ENCODE assay signal across 25 cellular contexts in genomic region chr3:117263735-117264134, GRCh38.
"Had no signal": no experiment of that assay in that cellular context is flagged by ENCODE, and none has a peak within 500 bp of the region (broad histone marks: within the 10 kb centered on the region; RNA-seq: fewer than 3 reads in every experiment).

No MANE protein-coding gene starts in this region.

- DNase-seq: cortex of kidney; dorsolateral prefrontal cortex; effector CD8-positive, alpha-beta T cell; heart left ventricle; hippocampal formation; kidney glomerular epithelial cell; mammary epithelial cell; naive thymus-derived CD4-positive, alpha-beta T cell; nephron progenitor cell; right lobe of liver; spleen; stimulated activated CD4-positive, alpha-beta T cell treated with anti-CD3 and anti-CD28 coated beads, Interleukin-15, amount 100 ng/mL, for 24 hours; stimulated activated CD4-positive, alpha-beta T cell treated with anti-CD3 and anti-CD28 coated beads, Interleukin-1b, Interleukin-23, amount 100 ng/mL, for 48 hours; stimulated activated CD4-positive, alpha-beta T cell treated with anti-CD3 and anti-CD28 coated beads, Interleukin-4, amount 100 ng/mL, for 24 hours; upper lobe of right lung had no signal

- ATAC-seq: heart left ventricle; left lobe of liver; naive thymus-derived CD4-positive, alpha-beta T cell; right lobe of liver; stimulated activated memory B cell treated with anti-CD40 and anti-IgM and Interleukin-4, amounts not matched to agents 10 μg/mL and 1 μg/mL and 100 μg/mL, for 72 hours; upper lobe of right lung had no signal

- H3K27me3 Mint-ChIP-seq: naive thymus-derived CD4-positive, alpha-beta T cell; stimulated activated memory B cell treated with anti-CD40 and anti-IgM and Interleukin-4, amounts not matched to agents 10 μg/mL and 1 μg/mL and 100 μg/mL, for 72 hours; stimulated activated naive CD8-positive, alpha-beta T cell treated with anti-CD3 and anti-CD28 coated beads, Interleukin-15, Interleukin-2, amounts not matched to agents 100 ng/mL and 50 ng/mL, for 24 hours had no signal

- H3K4me1 Mint-ChIP-seq: naive thymus-derived CD4-positive, alpha-beta T cell; nephron progenitor cell; stimulated activated memory B cell treated with anti-CD40 and anti-IgM and Interleukin-4, amounts not matched to agents 10 μg/mL and 1 μg/mL and 100 μg/mL, for 72 hours had no signal

- H3K9me3 ChIP-seq: esophagus muscularis mucosa, heart left ventricle, prostate gland, right lobe of liver, tibial nerve, upper lobe of right lung, vagina had no signal

- H3K9me3 Mint-ChIP-seq: nephron progenitor cell; stimulated activated memory B cell treated with anti-CD40 and anti-IgM and Interleukin-4, amounts not matched to agents 10 μg/mL and 1 μg/mL and 100 μg/mL, for 72 hours had no signal

- H3K4me1 ChIP-seq: esophagus muscularis mucosa, heart left ventricle, parathyroid adenoma, prostate gland, spleen, tibial nerve, upper lobe of right lung, vagina had no signal

- H3K36me3 Mint-ChIP-seq: naive thymus-derived CD4-positive, alpha-beta T cell; stimulated activated memory B cell treated with anti-CD40 and anti-IgM and Interleukin-4, amounts not matched to agents 10 μg/mL and 1 μg/mL and 100 μg/mL, for 72 hours had no signal

- H3K27ac Mint-ChIP-seq: naive thymus-derived CD4-positive, alpha-beta T cell; nephron progenitor cell; stimulated activated memory B cell treated with anti-CD40 and anti-IgM and Interleukin-4, amounts not matched to agents 10 μg/mL and 1 μg/mL and 100 μg/mL, for 72 hours; stimulated activated naive CD8-positive, alpha-beta T cell treated with anti-CD3 and anti-CD28 coated beads, Interleukin-15, Interleukin-2, amounts not matched to agents 100 ng/mL and 50 ng/mL, for 24 hours had no signal

- H3K4me3 Mint-ChIP-seq: naive thymus-derived CD4-positive, alpha-beta T cell; nephron progenitor cell; stimulated activated memory B cell treated with anti-CD40 and anti-IgM and Interleukin-4, amounts not matched to agents 10 μg/mL and 1 μg/mL and 100 μg/mL, for 72 hours; stimulated activated naive CD8-positive, alpha-beta T cell treated with anti-CD3 and anti-CD28 coated beads, Interleukin-15, Interleukin-2, amounts not matched to agents 100 ng/mL and 50 ng/mL, for 24 hours had no signal

- FAIRE-seq: endometrium had no signal

- H3K4me3 ChIP-seq: dorsolateral prefrontal cortex, esophagus muscularis mucosa, heart left ventricle, prostate gland, right lobe of liver, spleen, tibial nerve, upper lobe of right lung, vagina had no signal

- H3K79me2 ChIP-seq: parathyroid adenoma had no signal

- H3K27ac ChIP-seq: dorsolateral prefrontal cortex, epithelial cell of prostate, esophagus muscularis mucosa, heart left ventricle, parathyroid adenoma, prostate gland, right lobe of liver, spleen, tibial nerve, upper lobe of right lung, vagina had no signal

- H3K36me3 ChIP-seq: esophagus muscularis mucosa, heart left ventricle, prostate gland, right lobe of liver, spleen, tibial nerve, upper lobe of right lung, vagina had no signal

- H2AFZ ChIP-seq: parathyroid adenoma had no signal
